Comparison of ENCODE assay signal across 8 cellular contexts in genomic region chr17:57662021-57662420, GRCh38.
A peak's percentile ranks its signal among the peaks of the same experiment; 100 is the strongest.
DNase-seq lines count a peak whose midpoint lies in the region; ATAC-seq and TF ChIP-seq lines count a peak whose summit lies in the region.

No MANE protein-coding gene starts in this region.

- H3K79me2 ChIP-seq in fibroblast of lung (ENCODE audit: control insufficient read depth, insufficient read depth, low read length) = no peaks in the 10 kb centered on the region

- peak; percentile 46 for DNase-seq in DMS 273 (lab: John Stamatoyannopoulos, UW; ENCODE audit: unreplicated experiment)
- no peak for DNase-seq in DMS 273 treated with DMSO at 0.1 percent for 48 hours (lab: John Stamatoyannopoulos, UW)
- DNase-seq in NCI-H748 treated with DMSO at 0.1 percent for 48 hours (lab: John Stamatoyannopoulos, UW) = peak; percentile 25
- DNase-seq in fibroblast of lung (ENCODE audit: low read depth in 2 of 2) = no peak
- no peak for DNase-seq in substantia nigra (lab: John Stamatoyannopoulos, UW)
- DNase-seq in G401 (ENCODE audit: low spot score) = no peak
- no peak for DNase-seq in NCI-H345 treated with DMSO at 0.1 percent for 48 hours (lab: John Stamatoyannopoulos, UW; ENCODE audit: unreplicated experiment)

- H3K4me2 ChIP-seq in fibroblast of lung (ENCODE audit: extremely low read depth, insufficient read depth, low read length) = peak overlapping the region; percentile 79

- H3K4me3 ChIP-seq in fibroblast of lung (replicated peaks in 1 of 4; ENCODE audit: control extremely low read depth in 1 of 4, insufficient read depth in 1 of 4, low read depth in 3 of 4, low read length in 4 of 4) = no peak overlapping the region

- H3K36me3 ChIP-seq in fibroblast of lung (ENCODE audit: control insufficient read depth, insufficient read depth, low read length) = no peaks in the 10 kb centered on the region

- in situ Hi-C loops in G401 (cut with HindIII; ENCODE audit: low sequenced_read_pairs) = no loop called here

- H4K20me1 ChIP-seq in fibroblast of lung (ENCODE audit: control insufficient read depth, extremely low read depth, insufficient read depth, low read length) = no peaks in the 10 kb centered on the region

- no peak for ATAC-seq in GM21526 (IDR thresholded peaks at IDR 0.05; ENCODE audit: low FRiP score, unreplicated experiment)

- no peaks in the 10 kb centered on the region for H3K9me3 ChIP-seq in fibroblast of lung (ENCODE audit: control insufficient read depth, insufficient read depth, low read depth, low read length)

- no peak for TF ChIP-seq CTCF in fibroblast of lung (conservative IDR thresholded peaks at IDR 0.05 in 1 of 2, IDR thresholded peaks at IDR 0.05 in 1 of 2; ENCODE audit: low read depth in 1 of 2, low read length in 2 of 2)

- H3K27me3 ChIP-seq in fibroblast of lung (ENCODE audit: control insufficient read depth, insufficient read depth, low read length) = no peaks in the 10 kb centered on the region

- peak overlapping the region; percentile 77 for H3K27ac ChIP-seq in fibroblast of lung (ENCODE audit: insufficient read depth, low read length)
- peak overlapping the region; percentile 92 for H3K27ac ChIP-seq in substantia nigra (ENCODE audit: low read depth, low read length, poor library complexity, severe bottlenecking)

- H3K9ac ChIP-seq in fibroblast of lung (ENCODE audit: insufficient read depth, low read length) = no peak overlapping the region

- H3K4me1 ChIP-seq in fibroblast of lung (ENCODE audit: control insufficient read depth, extremely low read depth, insufficient read depth, low read length) = peaks cover 16% of the 10 kb centered on the region

- no peak overlapping the region for H2AFZ ChIP-seq in fibroblast of lung (ENCODE audit: low read length)

Comparison
In these comparisons a context has a peak if more than half of its experiments do, and no peak if none do; other contexts are left out.
1. DNase-seq: peak in DMS 273 (single experiment) and NCI-H748 treated with DMSO at 0.1 percent for 48 hours (single experiment); none in DMS 273 treated with DMSO at 0.1 percent for 48 hours (single experiment), fibroblast of lung (0 of 2), substantia nigra (0 of 49), G401 (single experiment) and NCI-H345 treated with DMSO at 0.1 percent for 48 hours (single experiment).